ENCODE assay signal across 19 cellular contexts in the genomic region with DNA sequence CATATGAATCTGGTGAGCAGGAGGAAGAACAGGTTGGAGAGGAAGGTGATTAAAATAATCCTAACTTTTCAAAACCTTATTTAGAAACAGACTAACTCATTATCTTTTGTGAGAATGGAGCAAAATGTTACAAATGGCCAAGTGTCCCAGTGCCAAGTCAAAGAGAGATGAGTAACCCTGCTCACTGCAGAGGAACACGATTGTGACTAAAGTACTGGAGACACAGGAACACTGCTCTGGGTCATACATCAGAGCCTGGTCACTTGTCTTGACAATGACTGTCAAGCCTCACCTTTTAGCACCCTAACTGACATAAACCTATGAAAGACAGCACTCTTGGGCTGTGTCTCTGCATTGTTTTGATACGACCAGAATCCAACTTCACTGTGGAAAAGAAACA.
A peak's percentile ranks its signal among the peaks of the same experiment; 100 is the strongest.
DNase-seq lines count a peak whose midpoint lies in the region; ATAC-seq and TF ChIP-seq lines count a peak whose summit lies in the region.
"Had no signal": no experiment of that assay in that cellular context is flagged by ENCODE, and none has a peak within 500 bp of the region (broad histone marks: within the 10 kb centered on the region; RNA-seq: fewer than 3 reads in every experiment).

No MANE protein-coding gene starts in this region.

- H3K4me1 Mint-ChIP-seq in activated naive CD4-positive, alpha-beta T cell treated with anti-CD3 and anti-CD28 coated beads, Interleukin-2, amount 50 U/mL, for 24 hours = peaks cover 81% of the 10 kb centered on the region
- H3K4me1 Mint-ChIP-seq in activated naive CD4-positive, alpha-beta T cell treated with anti-CD3 and anti-CD28 coated beads for 36 hours (ENCODE audit: low read depth) = peaks cover 50% of the 10 kb centered on the region
- H3K4me1 Mint-ChIP-seq in T-helper 17 cell = peaks cover 58% of the 10 kb centered on the region

- no peak overlapping the region for H3K4me3 Mint-ChIP-seq in activated naive CD4-positive, alpha-beta T cell treated with anti-CD3 and anti-CD28 coated beads, Interleukin-2, amount 50 U/mL, for 24 hours
- H3K4me3 Mint-ChIP-seq in activated naive CD4-positive, alpha-beta T cell treated with anti-CD3 and anti-CD28 coated beads for 36 hours = no peak overlapping the region
- H3K4me3 Mint-ChIP-seq in T-helper 17 cell = no peak overlapping the region

- no peak for TF ChIP-seq CTCF in esophagus squamous epithelium (IDR thresholded peaks at IDR 0.05)
- no peak for TF ChIP-seq CTCF in vagina (IDR thresholded peaks at IDR 0.05)

- peak overlapping the region; percentile 31 for H3K27ac Mint-ChIP-seq in activated naive CD4-positive, alpha-beta T cell treated with anti-CD3 and anti-CD28 coated beads, Interleukin-2, amount 50 U/mL, for 24 hours
- H3K27ac Mint-ChIP-seq in activated naive CD4-positive, alpha-beta T cell treated with anti-CD3 and anti-CD28 coated beads for 36 hours = no peak overlapping the region
- H3K27ac Mint-ChIP-seq in T-helper 17 cell = peak overlapping the region; percentile 72

- H3K27me3 Mint-ChIP-seq in activated naive CD4-positive, alpha-beta T cell treated with anti-CD3 and anti-CD28 coated beads, Interleukin-2, amount 50 U/mL, for 24 hours = no peaks in the 10 kb centered on the region
- H3K27me3 Mint-ChIP-seq in activated naive CD4-positive, alpha-beta T cell treated with anti-CD3 and anti-CD28 coated beads for 36 hours (ENCODE audit: low read depth) = no peaks in the 10 kb centered on the region
- no peaks in the 10 kb centered on the region for H3K27me3 Mint-ChIP-seq in T-helper 17 cell

- H3K36me3 Mint-ChIP-seq in activated naive CD4-positive, alpha-beta T cell treated with anti-CD3 and anti-CD28 coated beads, Interleukin-2, amount 50 U/mL, for 24 hours = peaks cover 20% of the 10 kb centered on the region
- peaks cover 13% of the 10 kb centered on the region for H3K36me3 Mint-ChIP-seq in activated naive CD4-positive, alpha-beta T cell treated with anti-CD3 and anti-CD28 coated beads for 36 hours (ENCODE audit: low read depth)
- peaks cover 5% of the 10 kb centered on the region for H3K36me3 Mint-ChIP-seq in T-helper 17 cell (ENCODE audit: low read depth)

- peak overlapping the region in 3 of 4 donors; percentile 23 to 62 (median 61) for H3K27ac ChIP-seq in esophagus squamous epithelium
- H3K27ac ChIP-seq in vagina = no peak overlapping the region
- H3K27ac ChIP-seq: 22Rv1, KMS-11 had no signal

- WGBS in esophagus squamous epithelium, 2 donors = 24 to 47% methylated on average over 2 of the region's 2 CpGs

- intact Hi-C loops in activated naive CD4-positive, alpha-beta T cell treated with anti-CD3 and anti-CD28 coated beads for 36 hours (cut with micrococcal nuclease) = no loop called here
- intact Hi-C loops in esophagus squamous epithelium (cut with DNase I) (no loop called here), sciatic nerve (cut with DNase I) (no loop called here), vagina (cut with DNase I) (no loop called here)

- H3K27me3 ChIP-seq in esophagus squamous epithelium = no peaks in the 10 kb centered on the region
- no peaks in the 10 kb centered on the region for H3K27me3 ChIP-seq in vagina
- H3K27me3 ChIP-seq: MG63 had no signal

- H3K9me3 Mint-ChIP-seq in activated naive CD4-positive, alpha-beta T cell treated with anti-CD3 and anti-CD28 coated beads, Interleukin-2, amount 50 U/mL, for 24 hours = no peaks in the 10 kb centered on the region
- no peaks in the 10 kb centered on the region for H3K9me3 Mint-ChIP-seq in activated naive CD4-positive, alpha-beta T cell treated with anti-CD3 and anti-CD28 coated beads for 36 hours

- TF ChIP-seq POLR2A in esophagus squamous epithelium (IDR thresholded peaks at IDR 0.05) = no peak
- TF ChIP-seq POLR2A in vagina (IDR thresholded peaks at IDR 0.05) = no peak

- no peak for ATAC-seq in T-helper 17 cell
- ATAC-seq in sciatic nerve = peak; percentile 47
- ATAC-seq: Panc1, Right ventricle myocardium inferior had no signal

- H3K4me3 ChIP-seq in esophagus squamous epithelium (no peak overlapping the region), vagina (no peak overlapping the region)
- H3K4me3 ChIP-seq: MG63 had no signal

- H3K36me3 ChIP-seq in esophagus squamous epithelium (peaks cover 0 to 8% (median 0%) of the 10 kb centered on the region in 3 donors), vagina (no peaks in the 10 kb centered on the region)
- H3K36me3 ChIP-seq: MG63 had no signal

- no peak for DNase-seq in activated naive CD4-positive, alpha-beta T cell treated with anti-CD3 and anti-CD28 coated beads for 36 hours
- no peak for DNase-seq in T-helper 17 cell
- no peak for DNase-seq in esophagus squamous epithelium (lab: John Stamatoyannopoulos, UW)
- no peak for DNase-seq in sciatic nerve (ENCODE audit: low spot score)
- no peak for DNase-seq in dedifferentiated amniotic fluid mesenchymal stem cell (ENCODE audit: extremely low spot score)
- no peak for DNase-seq in vagina (ENCODE audit: extremely low spot score in 2 of 2)
- no peak for DNase-seq in activated CD4-positive, alpha-beta T cell treated with anti-CD3 and anti-CD28 coated beads, Interleukin-2, amount 50 U/mL, for 48 hours
- DNase-seq: DMS79, GOT3, MG63, NCI-H1092 treated with DMSO at 0.1 percent for 48 hours, NCI-H187 treated with DMSO at 0.1 percent for 48 hours, NCI-H2171, NCI-H82 had no signal

- H3K4me1 ChIP-seq in esophagus squamous epithelium (peaks cover 0 to 55% (median 17%) of the 10 kb centered on the region in 3 donors), vagina (peaks cover 33% of the 10 kb centered on the region)

- CTCF ChIA-PET in activated naive CD4-positive, alpha-beta T cell treated with anti-CD3 and anti-CD28 coated beads for 36 hours (lab: Charles Lee) = interaction anchor here (0.7 kb wide), 1 partner anchor 10 kb away, joined by 3 read pairs; no protein-coding TSS in a partner anchor

- H3K9me3 ChIP-seq in T-helper 17 cell (ENCODE audit: control insufficient read depth, low read length, poor library complexity, severe bottlenecking) (no peaks in the 10 kb centered on the region), esophagus squamous epithelium (no peaks in the 10 kb centered on the region), vagina (no peaks in the 10 kb centered on the region)
- H3K9me3 ChIP-seq: MG63 had no signal
